ENCODE assay signal across 1 cellular context in the genomic region with DNA sequence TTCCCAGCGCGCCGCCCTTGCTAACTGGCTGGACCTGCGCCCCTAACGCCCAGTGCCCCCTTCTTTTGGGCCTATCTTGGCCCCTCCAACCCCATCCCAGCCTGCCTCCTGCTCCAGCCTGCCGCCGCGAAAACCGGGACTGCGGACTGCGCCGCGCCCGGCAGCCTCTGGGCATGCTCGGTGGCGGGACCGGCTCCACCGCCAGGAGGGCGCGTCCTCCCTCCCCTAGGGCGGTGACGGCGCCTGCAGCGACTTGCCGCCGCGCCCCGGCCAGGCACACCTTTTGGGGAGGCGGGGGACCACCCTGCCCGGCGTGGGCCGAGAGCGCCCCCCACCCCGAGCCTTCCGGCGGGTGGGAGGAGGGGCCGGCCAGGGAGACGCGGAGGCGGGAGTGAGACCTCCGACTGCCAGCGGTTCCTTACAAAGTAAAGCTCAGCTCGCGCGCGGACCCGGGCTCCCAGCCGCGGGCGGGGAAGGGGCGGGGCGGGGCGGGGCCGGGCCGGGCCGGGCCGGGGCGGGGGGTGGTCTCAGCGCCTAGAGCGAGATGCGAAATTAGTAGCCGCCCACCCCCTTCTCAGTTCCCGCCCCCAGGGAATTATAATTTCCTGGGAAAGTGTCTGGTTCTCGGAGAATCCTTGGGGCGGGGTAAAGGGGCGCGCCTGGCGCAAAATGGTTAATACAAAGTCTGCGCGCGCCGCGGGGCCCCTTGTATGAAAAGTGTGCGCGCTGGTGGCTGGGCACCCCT.
TF ChIP-seq lines count a peak whose summit lies in the region.

No MANE protein-coding gene starts in this region.

TF ChIP-seq in HEK293, 187 proteins besides CTCF, POLR2A, EP300 and RAD21 (continued from another document and continues in another):
- TF ChIP-seq, protein P1, sequence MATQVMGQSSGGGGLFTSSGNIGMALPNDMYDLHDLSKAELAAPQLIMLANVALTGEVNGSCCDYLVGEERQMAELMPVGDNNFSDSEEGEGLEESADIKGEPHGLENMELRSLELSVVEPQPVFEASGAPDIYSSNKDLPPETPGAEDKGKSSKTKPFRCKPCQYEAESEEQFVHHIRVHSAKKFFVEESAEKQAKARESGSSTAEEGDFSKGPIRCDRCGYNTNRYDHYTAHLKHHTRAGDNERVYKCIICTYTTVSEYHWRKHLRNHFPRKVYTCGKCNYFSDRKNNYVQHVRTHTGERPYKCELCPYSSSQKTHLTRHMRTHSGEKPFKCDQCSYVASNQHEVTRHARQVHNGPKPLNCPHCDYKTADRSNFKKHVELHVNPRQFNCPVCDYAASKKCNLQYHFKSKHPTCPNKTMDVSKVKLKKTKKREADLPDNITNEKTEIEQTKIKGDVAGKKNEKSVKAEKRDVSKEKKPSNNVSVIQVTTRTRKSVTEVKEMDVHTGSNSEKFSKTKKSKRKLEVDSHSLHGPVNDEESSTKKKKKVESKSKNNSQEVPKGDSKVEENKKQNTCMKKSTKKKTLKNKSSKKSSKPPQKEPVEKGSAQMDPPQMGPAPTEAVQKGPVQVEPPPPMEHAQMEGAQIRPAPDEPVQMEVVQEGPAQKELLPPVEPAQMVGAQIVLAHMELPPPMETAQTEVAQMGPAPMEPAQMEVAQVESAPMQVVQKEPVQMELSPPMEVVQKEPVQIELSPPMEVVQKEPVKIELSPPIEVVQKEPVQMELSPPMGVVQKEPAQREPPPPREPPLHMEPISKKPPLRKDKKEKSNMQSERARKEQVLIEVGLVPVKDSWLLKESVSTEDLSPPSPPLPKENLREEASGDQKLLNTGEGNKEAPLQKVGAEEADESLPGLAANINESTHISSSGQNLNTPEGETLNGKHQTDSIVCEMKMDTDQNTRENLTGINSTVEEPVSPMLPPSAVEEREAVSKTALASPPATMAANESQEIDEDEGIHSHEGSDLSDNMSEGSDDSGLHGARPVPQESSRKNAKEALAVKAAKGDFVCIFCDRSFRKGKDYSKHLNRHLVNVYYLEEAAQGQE (tag by site-specific recombination; IDR thresholded peaks at IDR 0.05), result peak; percentile 48; the same call in 1 of the 2 replicates
- TF ChIP-seq ZBTB48 (tag by site-specific recombination; IDR thresholded peaks at IDR 0.05) (no peak), ZNF600 (tag by site-specific recombination; IDR thresholded peaks at IDR 0.05) (no peak; the same call in 1 of the 2 replicates), ZNF121 (tag by site-specific recombination; IDR thresholded peaks at IDR 0.05) (peak; percentile 66; the same call in 1 of the 2 replicates), ZNF391 (tag by site-specific recombination; IDR thresholded peaks at IDR 0.05; ENCODE audit: borderline replicate concordance, low read depth) (no peak), ZIC2 (tag by site-specific recombination; IDR thresholded peaks at IDR 0.05) (peak; percentile 31; the same call in 1 of the 2 replicates), ZNF548 (tag by site-specific recombination; IDR thresholded peaks at IDR 0.05) (no peak), ZNF555 (tag by site-specific recombination; conservative IDR thresholded peaks at IDR 0.05) (no peak), ZNF350 (tag by site-specific recombination; IDR thresholded peaks at IDR 0.05) (no peak), ZNF792 (tag by site-specific recombination; IDR thresholded peaks at IDR 0.05) (no peak), ZNF10 (tag by site-specific recombination; IDR thresholded peaks at IDR 0.05) (no peak), PRDM1 (tag by site-specific recombination; IDR thresholded peaks at IDR 0.05) (no peak), BCL11B (tag by site-specific recombination; IDR thresholded peaks at IDR 0.05; ENCODE audit: low read depth) (no peak), ZSCAN23 (tag by site-specific recombination; IDR thresholded peaks at IDR 0.05) (no peak), ZNF623 (tag by site-specific recombination; IDR thresholded peaks at IDR 0.05) (no peak), ZBTB7A (tag by site-specific recombination; IDR thresholded peaks at IDR 0.05; ENCODE audit: low read depth) (no peak), YY2 (tag by site-specific recombination; IDR thresholded peaks at IDR 0.05) (no peak), ZNF707 (tag by site-specific recombination; IDR thresholded peaks at IDR 0.05) (no peak), GLI2 (tag by site-specific recombination; IDR thresholded peaks at IDR 0.05; ENCODE audit: borderline replicate concordance, low read depth) (no peak), MEIS1 (CRISPR knock-in tag; IDR thresholded peaks at IDR 0.05; ENCODE audit: borderline replicate concordance) (no peak), ZNF239 (tag by site-specific recombination; IDR thresholded peaks at IDR 0.05) (0 out of 2 replicates have a peak, but pooled peaks have one; percentile 5), ZBTB8A (tag by site-specific recombination; IDR thresholded peaks at IDR 0.05) (peak; percentile 99), HOXC10 (CRISPR knock-in tag; IDR thresholded peaks at IDR 0.05) (no peak; the same call in 1 of the 2 replicates)
- TF ChIP-seq, protein P2, sequence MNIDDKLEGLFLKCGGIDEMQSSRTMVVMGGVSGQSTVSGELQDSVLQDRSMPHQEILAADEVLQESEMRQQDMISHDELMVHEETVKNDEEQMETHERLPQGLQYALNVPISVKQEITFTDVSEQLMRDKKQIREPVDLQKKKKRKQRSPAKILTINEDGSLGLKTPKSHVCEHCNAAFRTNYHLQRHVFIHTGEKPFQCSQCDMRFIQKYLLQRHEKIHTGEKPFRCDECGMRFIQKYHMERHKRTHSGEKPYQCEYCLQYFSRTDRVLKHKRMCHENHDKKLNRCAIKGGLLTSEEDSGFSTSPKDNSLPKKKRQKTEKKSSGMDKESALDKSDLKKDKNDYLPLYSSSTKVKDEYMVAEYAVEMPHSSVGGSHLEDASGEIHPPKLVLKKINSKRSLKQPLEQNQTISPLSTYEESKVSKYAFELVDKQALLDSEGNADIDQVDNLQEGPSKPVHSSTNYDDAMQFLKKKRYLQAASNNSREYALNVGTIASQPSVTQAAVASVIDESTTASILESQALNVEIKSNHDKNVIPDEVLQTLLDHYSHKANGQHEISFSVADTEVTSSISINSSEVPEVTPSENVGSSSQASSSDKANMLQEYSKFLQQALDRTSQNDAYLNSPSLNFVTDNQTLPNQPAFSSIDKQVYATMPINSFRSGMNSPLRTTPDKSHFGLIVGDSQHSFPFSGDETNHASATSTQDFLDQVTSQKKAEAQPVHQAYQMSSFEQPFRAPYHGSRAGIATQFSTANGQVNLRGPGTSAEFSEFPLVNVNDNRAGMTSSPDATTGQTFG (tag by site-specific recombination; IDR thresholded peaks at IDR 0.05; ENCODE audit: borderline replicate concordance), result no peak
- TF ChIP-seq, protein P3, sequence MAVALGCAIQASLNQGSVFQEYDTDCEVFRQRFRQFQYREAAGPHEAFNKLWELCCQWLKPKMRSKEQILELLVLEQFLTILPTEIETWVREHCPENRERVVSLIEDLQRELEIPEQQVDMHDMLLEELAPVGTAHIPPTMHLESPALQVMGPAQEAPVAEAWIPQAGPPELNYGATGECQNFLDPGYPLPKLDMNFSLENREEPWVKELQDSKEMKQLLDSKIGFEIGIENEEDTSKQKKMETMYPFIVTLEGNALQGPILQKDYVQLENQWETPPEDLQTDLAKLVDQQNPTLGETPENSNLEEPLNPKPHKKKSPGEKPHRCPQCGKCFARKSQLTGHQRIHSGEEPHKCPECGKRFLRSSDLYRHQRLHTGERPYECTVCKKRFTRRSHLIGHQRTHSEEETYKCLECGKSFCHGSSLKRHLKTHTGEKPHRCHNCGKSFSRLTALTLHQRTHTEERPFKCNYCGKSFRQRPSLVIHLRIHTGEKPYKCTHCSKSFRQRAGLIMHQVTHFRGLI (tag by site-specific recombination; IDR thresholded peaks at IDR 0.05), result peak; percentile 12; the same call in 1 of the 2 replicates
- TF ChIP-seq, protein P4, sequence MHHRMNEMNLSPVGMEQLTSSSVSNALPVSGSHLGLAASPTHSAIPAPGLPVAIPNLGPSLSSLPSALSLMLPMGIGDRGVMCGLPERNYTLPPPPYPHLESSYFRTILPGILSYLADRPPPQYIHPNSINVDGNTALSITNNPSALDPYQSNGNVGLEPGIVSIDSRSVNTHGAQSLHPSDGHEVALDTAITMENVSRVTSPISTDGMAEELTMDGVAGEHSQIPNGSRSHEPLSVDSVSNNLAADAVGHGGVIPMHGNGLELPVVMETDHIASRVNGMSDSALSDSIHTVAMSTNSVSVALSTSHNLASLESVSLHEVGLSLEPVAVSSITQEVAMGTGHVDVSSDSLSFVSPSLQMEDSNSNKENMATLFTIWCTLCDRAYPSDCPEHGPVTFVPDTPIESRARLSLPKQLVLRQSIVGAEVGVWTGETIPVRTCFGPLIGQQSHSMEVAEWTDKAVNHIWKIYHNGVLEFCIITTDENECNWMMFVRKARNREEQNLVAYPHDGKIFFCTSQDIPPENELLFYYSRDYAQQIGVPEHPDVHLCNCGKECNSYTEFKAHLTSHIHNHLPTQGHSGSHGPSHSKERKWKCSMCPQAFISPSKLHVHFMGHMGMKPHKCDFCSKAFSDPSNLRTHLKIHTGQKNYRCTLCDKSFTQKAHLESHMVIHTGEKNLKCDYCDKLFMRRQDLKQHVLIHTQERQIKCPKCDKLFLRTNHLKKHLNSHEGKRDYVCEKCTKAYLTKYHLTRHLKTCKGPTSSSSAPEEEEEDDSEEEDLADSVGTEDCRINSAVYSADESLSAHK (tag by site-specific recombination; IDR thresholded peaks at IDR 0.05), result 0 out of 2 replicates have a peak, but pooled peaks have one; percentile 23
- TF ChIP-seq, protein P5, sequence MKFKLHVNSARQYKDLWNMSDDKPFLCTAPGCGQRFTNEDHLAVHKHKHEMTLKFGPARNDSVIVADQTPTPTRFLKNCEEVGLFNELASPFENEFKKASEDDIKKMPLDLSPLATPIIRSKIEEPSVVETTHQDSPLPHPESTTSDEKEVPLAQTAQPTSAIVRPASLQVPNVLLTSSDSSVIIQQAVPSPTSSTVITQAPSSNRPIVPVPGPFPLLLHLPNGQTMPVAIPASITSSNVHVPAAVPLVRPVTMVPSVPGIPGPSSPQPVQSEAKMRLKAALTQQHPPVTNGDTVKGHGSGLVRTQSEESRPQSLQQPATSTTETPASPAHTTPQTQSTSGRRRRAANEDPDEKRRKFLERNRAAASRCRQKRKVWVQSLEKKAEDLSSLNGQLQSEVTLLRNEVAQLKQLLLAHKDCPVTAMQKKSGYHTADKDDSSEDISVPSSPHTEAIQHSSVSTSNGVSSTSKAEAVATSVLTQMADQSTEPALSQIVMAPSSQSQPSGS (tag by site-specific recombination; IDR thresholded peaks at IDR 0.05; ENCODE audit: low read depth), result no peak
- TF ChIP-seq, protein P6, sequence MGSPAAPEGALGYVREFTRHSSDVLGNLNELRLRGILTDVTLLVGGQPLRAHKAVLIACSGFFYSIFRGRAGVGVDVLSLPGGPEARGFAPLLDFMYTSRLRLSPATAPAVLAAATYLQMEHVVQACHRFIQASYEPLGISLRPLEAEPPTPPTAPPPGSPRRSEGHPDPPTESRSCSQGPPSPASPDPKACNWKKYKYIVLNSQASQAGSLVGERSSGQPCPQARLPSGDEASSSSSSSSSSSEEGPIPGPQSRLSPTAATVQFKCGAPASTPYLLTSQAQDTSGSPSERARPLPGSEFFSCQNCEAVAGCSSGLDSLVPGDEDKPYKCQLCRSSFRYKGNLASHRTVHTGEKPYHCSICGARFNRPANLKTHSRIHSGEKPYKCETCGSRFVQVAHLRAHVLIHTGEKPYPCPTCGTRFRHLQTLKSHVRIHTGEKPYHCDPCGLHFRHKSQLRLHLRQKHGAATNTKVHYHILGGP (tag by site-specific recombination; IDR thresholded peaks at IDR 0.05), result no peak
- TF ChIP-seq, protein P7, sequence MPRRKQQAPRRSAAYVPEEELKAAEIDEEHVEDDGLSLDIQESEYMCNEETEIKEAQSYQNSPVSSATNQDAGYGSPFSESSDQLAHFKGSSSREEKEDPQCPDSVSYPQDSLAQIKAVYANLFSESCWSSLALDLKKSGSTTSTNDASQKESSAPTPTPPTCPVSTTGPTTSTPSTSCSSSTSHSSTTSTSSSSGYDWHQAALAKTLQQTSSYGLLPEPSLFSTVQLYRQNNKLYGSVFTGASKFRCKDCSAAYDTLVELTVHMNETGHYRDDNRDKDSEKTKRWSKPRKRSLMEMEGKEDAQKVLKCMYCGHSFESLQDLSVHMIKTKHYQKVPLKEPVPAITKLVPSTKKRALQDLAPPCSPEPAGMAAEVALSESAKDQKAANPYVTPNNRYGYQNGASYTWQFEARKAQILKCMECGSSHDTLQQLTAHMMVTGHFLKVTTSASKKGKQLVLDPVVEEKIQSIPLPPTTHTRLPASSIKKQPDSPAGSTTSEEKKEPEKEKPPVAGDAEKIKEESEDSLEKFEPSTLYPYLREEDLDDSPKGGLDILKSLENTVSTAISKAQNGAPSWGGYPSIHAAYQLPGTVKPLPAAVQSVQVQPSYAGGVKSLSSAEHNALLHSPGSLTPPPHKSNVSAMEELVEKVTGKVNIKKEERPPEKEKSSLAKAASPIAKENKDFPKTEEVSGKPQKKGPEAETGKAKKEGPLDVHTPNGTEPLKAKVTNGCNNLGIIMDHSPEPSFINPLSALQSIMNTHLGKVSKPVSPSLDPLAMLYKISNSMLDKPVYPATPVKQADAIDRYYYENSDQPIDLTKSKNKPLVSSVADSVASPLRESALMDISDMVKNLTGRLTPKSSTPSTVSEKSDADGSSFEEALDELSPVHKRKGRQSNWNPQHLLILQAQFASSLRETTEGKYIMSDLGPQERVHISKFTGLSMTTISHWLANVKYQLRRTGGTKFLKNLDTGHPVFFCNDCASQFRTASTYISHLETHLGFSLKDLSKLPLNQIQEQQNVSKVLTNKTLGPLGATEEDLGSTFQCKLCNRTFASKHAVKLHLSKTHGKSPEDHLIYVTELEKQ (tag by site-specific recombination; IDR thresholded peaks at IDR 0.05; ENCODE audit: borderline replicate concordance), result no peak
- TF ChIP-seq, protein P8, sequence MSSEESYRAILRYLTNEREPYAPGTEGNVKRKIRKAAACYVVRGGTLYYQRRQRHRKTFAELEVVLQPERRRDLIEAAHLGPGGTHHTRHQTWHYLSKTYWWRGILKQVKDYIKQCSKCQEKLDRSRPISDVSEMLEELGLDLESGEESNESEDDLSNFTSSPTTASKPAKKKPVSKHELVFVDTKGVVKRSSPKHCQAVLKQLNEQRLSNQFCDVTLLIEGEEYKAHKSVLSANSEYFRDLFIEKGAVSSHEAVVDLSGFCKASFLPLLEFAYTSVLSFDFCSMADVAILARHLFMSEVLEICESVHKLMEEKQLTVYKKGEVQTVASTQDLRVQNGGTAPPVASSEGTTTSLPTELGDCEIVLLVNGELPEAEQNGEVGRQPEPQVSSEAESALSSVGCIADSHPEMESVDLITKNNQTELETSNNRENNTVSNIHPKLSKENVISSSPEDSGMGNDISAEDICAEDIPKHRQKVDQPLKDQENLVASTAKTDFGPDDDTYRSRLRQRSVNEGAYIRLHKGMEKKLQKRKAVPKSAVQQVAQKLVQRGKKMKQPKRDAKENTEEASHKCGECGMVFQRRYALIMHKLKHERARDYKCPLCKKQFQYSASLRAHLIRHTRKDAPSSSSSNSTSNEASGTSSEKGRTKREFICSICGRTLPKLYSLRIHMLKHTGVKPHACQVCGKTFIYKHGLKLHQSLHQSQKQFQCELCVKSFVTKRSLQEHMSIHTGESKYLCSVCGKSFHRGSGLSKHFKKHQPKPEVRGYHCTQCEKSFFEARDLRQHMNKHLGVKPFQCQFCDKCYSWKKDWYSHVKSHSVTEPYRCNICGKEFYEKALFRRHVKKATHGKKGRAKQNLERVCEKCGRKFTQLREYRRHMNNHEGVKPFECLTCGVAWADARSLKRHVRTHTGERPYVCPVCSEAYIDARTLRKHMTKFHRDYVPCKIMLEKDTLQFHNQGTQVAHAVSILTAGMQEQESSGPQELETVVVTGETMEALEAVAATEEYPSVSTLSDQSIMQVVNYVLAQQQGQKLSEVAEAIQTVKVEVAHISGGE (tag by site-specific recombination; conservative IDR thresholded peaks at IDR 0.05; ENCODE audit: low read depth), result no peak
